Comparison of ENCODE assay signal across 22 cellular contexts in the genomic region with DNA sequence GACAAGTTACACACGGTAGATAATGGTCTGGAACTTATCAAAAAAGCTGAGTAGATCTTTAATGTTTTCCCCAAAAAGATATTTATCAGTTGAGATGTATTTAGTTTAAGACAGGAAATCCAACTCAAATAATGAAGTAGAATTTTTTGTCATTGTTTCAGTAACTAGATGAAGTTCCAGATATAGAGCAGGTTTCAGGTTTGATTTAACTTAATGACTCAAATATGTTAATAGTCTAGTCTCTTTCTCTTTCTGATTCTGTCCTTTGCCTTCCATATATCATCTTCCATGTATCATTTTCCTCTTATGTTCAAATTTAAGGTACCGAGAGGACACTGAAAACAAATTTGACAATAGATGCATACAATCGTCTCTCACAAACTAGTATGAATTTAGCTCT.
"Had no signal": no experiment of that assay in that cellular context is flagged by ENCODE, and none has a peak within 500 bp of the region (broad histone marks: within the 10 kb centered on the region; RNA-seq: fewer than 3 reads in every experiment).

No MANE protein-coding gene starts in this region.

- H3K27ac Mint-ChIP-seq: activated CD8-positive, alpha-beta memory T cell treated with anti-CD3 and anti-CD28 coated beads, Interleukin-2, amount 10 ng/mL, durations not matched to agents 7 days and 5 days; effector memory CD8-positive, alpha-beta T cell had no signal

- H3K4me3 Mint-ChIP-seq: activated CD8-positive, alpha-beta memory T cell treated with anti-CD3 and anti-CD28 coated beads, Interleukin-2, amount 10 ng/mL, durations not matched to agents 7 days and 5 days; activated naive CD8-positive, alpha-beta T cell treated with anti-CD3 and anti-CD28 coated beads, Interleukin-2, amount 10 ng/mL, durations not matched to agents 7 days and 5 days; effector memory CD8-positive, alpha-beta T cell; immature natural killer cell; neural crest cell had no signal

- ATAC-seq: activated CD8-positive, alpha-beta memory T cell treated with anti-CD3 and anti-CD28 coated beads, Interleukin-2, amount 10 ng/mL, durations not matched to agents 7 days and 5 days; effector memory CD8-positive, alpha-beta T cell; esophagus mucosa; left lung; naive thymus-derived CD4-positive, alpha-beta T cell; right lobe of liver; SK-N-SH treated with all-trans-retinoic acid at 6 μM for 48 hours had no signal

- H3K27me3 Mint-ChIP-seq: activated CD8-positive, alpha-beta memory T cell treated with anti-CD3 and anti-CD28 coated beads, Interleukin-2, amount 10 ng/mL, durations not matched to agents 7 days and 5 days; activated naive CD8-positive, alpha-beta T cell treated with anti-CD3 and anti-CD28 coated beads, Interleukin-2, amount 10 ng/mL, durations not matched to agents 7 days and 5 days had no signal

- H3K9me3 Mint-ChIP-seq: immature natural killer cell had no signal

- DNase-seq: activated CD4-positive, alpha-beta T cell treated with anti-CD3 and anti-CD28 coated beads, Interleukin-2, amount 50 U/mL, for 48 hours; activated CD8-positive, alpha-beta memory T cell treated with anti-CD3 and anti-CD28 coated beads, Interleukin-2, amount 10 ng/mL, durations not matched to agents 7 days and 5 days; activated effector memory CD4-positive, alpha-beta T cell treated with anti-CD3 and anti-CD28 coated beads, Interleukin-2, amount 50 U/mL, for 16 hours; activated naive CD8-positive, alpha-beta T cell treated with anti-CD3 and anti-CD28 coated beads, Interleukin-2, amount 10 ng/mL, durations not matched to agents 7 days and 5 days; amygdala; colonic mucosa; dorsolateral prefrontal cortex; effector memory CD8-positive, alpha-beta T cell; foreskin melanocyte; immature natural killer cell; left lung; naive thymus-derived CD4-positive, alpha-beta T cell; occipital lobe; posterior cingulate gyrus; right lobe of liver; stimulated activated CD4-positive, alpha-beta T cell treated with anti-CD3 and anti-CD28 coated beads, Interleukin-2, amount 100 ng/mL, for 24 hours; stimulated activated naive CD4-positive, alpha-beta T cell treated with Interleukin-2 at 50 U/mL for 16 hours; tibial artery; WERI-Rb-1 had no signal
